Comparison of ENCODE assay signal across 15 cellular contexts in the genomic region with DNA sequence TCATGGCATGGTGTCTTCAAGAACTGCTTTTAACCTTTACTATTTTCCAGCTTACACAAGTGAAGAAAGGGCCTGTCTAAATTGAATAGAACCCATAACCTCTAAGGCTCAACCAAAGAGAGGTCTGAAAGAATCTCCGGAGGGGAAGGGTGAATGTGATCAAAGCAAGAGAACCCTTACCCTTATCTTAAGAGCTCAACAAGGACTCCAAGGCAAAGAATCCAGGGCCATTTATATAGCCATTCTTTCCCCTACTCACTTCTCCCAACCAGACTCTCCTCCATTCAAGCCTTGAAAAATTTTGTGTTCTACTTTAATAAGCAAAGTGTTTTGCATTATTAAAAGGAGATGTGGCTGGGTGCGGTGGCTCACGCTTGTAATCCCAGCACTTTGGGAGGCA.
DNase-seq lines count a peak whose midpoint lies in the region; ATAC-seq and TF ChIP-seq lines count a peak whose summit lies in the region.
"Had no signal": no experiment of that assay in that cellular context is flagged by ENCODE, and none has a peak within 500 bp of the region (broad histone marks: within the 10 kb centered on the region; RNA-seq: fewer than 3 reads in every experiment).

No MANE protein-coding gene starts in this region.

- peaks cover 98% of the 10 kb centered on the region for H3K79me2 ChIP-seq in GM23248 (ENCODE audit: insufficient read depth)

- TF ChIP-seq CTCF in RWPE2 (IDR thresholded peaks at IDR 0.05; ENCODE audit: poor library complexity, severe bottlenecking) (no peak), brain microvascular endothelial cell (IDR thresholded peaks at IDR 0.05; ENCODE audit: low read depth, low read length, missing control alignments) (no peak), osteocyte (IDR thresholded peaks at IDR 0.05) (no peak)

- H3K27ac ChIP-seq in GM23248 (0 out of 2 replicates have a peak overlapping the region, but pooled peaks have one; percentile 1), RWPE2 (ENCODE audit: poor library complexity, severe bottlenecking) (peak overlapping the region; percentile 22), brain microvascular endothelial cell (peak overlapping the region; percentile 20)

- H3K4me1 ChIP-seq in GM23248 (ENCODE audit: insufficient read depth) = peaks cover 46% of the 10 kb centered on the region
- peaks cover 17% of the 10 kb centered on the region for H3K4me1 ChIP-seq in RWPE2 (ENCODE audit: insufficient read depth, poor library complexity, severe bottlenecking)

- in situ Hi-C loops in GM23248 (cut with MboI) (no loop called here), brain microvascular endothelial cell (cut with HindIII; ENCODE audit: low pct_ligation_motif_present, low sequenced_read_pairs) (no loop called here), ACHN (cut with HindIII; ENCODE audit: low pct_ligation_motif_present, low pct_unique_long_range_greater_than_20kb, low sequenced_read_pairs) (no loop called here)

- 97 to 98% methylated on average over 3 of the region's 3 CpGs for WGBS in GM23248 (ENCODE audit: low coverage in 1 of 2, low lambda C conversion rate in 2 of 2, missing lambda C conversion rate in 2 of 2), 2 experiments

- H3K36me3 Mint-ChIP-seq in osteocyte (ENCODE audit: unreplicated experiment) = peaks cover 48% of the 10 kb centered on the region

- intact Hi-C loops in sciatic nerve (cut with DNase I) = no loop called here

- H3K4me3 ChIP-seq in GM23248 (no peak overlapping the region), RWPE2 (ENCODE audit: severe bottlenecking) (no peak overlapping the region), brain microvascular endothelial cell (ENCODE audit: low read depth, low read length) (no peak overlapping the region)

- no peaks in the 10 kb centered on the region for H3K27me3 Mint-ChIP-seq in osteocyte (ENCODE audit: unreplicated experiment)
- H3K27me3 Mint-ChIP-seq: CD4-positive, alpha-beta T cell had no signal

- no peaks in the 10 kb centered on the region for H3K9me2 ChIP-seq in GM23248 (ENCODE audit: insufficient read depth)

- no peak overlapping the region for H3K4me2 ChIP-seq in GM23248 (ENCODE audit: unreplicated experiment)

- H3K4me1 Mint-ChIP-seq in osteocyte (ENCODE audit: unreplicated experiment) = peaks cover 58% of the 10 kb centered on the region

- no peaks in the 10 kb centered on the region for H3K9me3 Mint-ChIP-seq in osteocyte (ENCODE audit: unreplicated experiment)
- H3K9me3 Mint-ChIP-seq: CD4-positive, alpha-beta T cell had no signal

- no peak overlapping the region for H3K4me3 Mint-ChIP-seq in osteocyte (ENCODE audit: unreplicated experiment)
- H3K4me3 Mint-ChIP-seq: CD4-positive, alpha-beta T cell had no signal

- peak overlapping the region; percentile 72 for H3K27ac Mint-ChIP-seq in osteocyte (ENCODE audit: unreplicated experiment)
- H3K27ac Mint-ChIP-seq: CD4-positive, alpha-beta T cell had no signal

- H3K9ac ChIP-seq in GM23248 = no peak overlapping the region

- H3K36me3 ChIP-seq in GM23248 (ENCODE audit: low read depth) = peaks cover 75% of the 10 kb centered on the region
- peaks cover 48% of the 10 kb centered on the region for H3K36me3 ChIP-seq in RWPE2 (ENCODE audit: low read depth)
- peaks cover 33% of the 10 kb centered on the region for H3K36me3 ChIP-seq in brain microvascular endothelial cell (replicated peaks)

- no peak for DNase-seq in GM23248
- DNase-seq in RWPE2 (ENCODE audit: low spot score) = no peak
- DNase-seq in brain microvascular endothelial cell = no peak
- no peak for DNase-seq in osteocyte (ENCODE audit: extremely low spot score, unreplicated experiment)
- no peak for DNase-seq in sciatic nerve (ENCODE audit: low spot score)
- no peak for DNase-seq in ACHN
- DNase-seq in iPS-NIHi7 (ENCODE audit: extremely low spot score) = no peak
- no peak for DNase-seq in CD1c-positive myeloid dendritic cell (ENCODE audit: extremely low spot score)
- DNase-seq: 8988T; BE2C; C1 segment of cervical spinal cord; Caco-2; CD4-positive, alpha-beta T cell; GOT3; H7 had no signal

- H3K27me3 ChIP-seq in GM23248 (replicated peaks; ENCODE audit: insufficient read depth) (no peaks in the 10 kb centered on the region), RWPE2 (ENCODE audit: insufficient read depth, poor library complexity, severe bottlenecking) (no peaks in the 10 kb centered on the region), brain microvascular endothelial cell (replicated peaks) (no peaks in the 10 kb centered on the region)
- H3K27me3 ChIP-seq: BE2C had no signal

- no peak for ATAC-seq in RWPE2 (ENCODE audit: low read depth)
- ATAC-seq in sciatic nerve = no peak

- H4K20me1 ChIP-seq in GM23248 (ENCODE audit: insufficient read depth) = no peaks in the 10 kb centered on the region

- no peaks in the 10 kb centered on the region for H3K9me3 ChIP-seq in GM23248 (ENCODE audit: low read depth)
- no peaks in the 10 kb centered on the region for H3K9me3 ChIP-seq in RWPE2 (ENCODE audit: severe bottlenecking)
- H3K9me3 ChIP-seq: BE2C, Caco-2 had no signal

- peaks cover 59% of the 10 kb centered on the region for H3F3A ChIP-seq in GM23248 (ENCODE audit: insufficient read depth)

- H2AFZ ChIP-seq in GM23248 = no peak overlapping the region
